8 cellular contexts compared by ENCODE assay signal in the genomic region with DNA sequence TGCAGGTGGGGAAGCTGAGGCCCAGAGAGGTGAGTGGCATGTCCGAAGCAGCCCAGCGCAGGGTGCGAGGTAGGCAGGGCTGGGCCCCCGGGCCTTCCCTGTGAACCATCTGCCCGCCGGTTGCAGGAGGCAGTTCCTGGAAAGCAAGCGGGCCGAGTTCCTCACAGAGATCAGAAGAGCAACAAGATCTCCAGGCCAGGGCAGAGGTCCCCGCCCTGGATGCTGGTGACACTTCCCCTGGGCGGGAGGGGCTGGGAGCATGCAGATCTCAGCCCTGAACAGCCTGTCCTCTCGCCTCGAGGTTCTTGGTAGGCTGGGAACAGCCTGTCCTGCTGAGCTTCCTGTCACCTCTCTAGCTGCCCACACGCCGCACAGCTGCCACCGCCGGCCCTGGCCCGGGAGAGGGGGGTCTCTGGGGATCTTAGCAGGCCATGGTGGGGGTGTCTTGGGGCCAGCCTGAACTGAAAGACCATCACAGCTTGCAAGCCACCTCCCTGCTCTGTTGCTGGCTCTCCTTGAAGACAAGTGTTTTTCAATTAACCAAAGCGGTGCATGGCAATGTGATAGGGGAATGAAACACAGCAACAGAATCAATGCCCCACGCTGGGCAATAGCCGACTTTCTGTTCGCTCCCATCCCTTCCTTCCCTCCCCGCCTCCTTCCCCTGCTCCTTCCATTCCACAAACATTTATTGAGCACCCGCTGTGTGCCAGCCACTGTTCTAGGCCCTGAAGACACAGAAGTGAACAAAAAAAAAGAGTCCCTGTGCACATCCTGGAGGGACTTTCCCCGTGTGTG. TPM values are rescaled to one million over a fixed set of nuclear protein-coding genes. Genes with fewer than 3 reads are reported as not detected.
A peak's percentile ranks its signal among the peaks of the same experiment; 100 is the strongest.
DNase-seq lines count a peak whose midpoint lies in the region; ATAC-seq and TF ChIP-seq lines count a peak whose summit lies in the region.

No MANE protein-coding gene starts in this region.

- no peaks in the 10 kb centered on the region for H3K4me1 ChIP-seq in hepatocyte (ENCODE audit: insufficient read depth)

- no peak overlapping the region for H2AFZ ChIP-seq in hepatocyte

- peak; percentile 36 for ATAC-seq in GM21360 (IDR thresholded peaks at IDR 0.05; ENCODE audit: unreplicated experiment)
- peak; percentile 31 to 55 for ATAC-seq in activated T-cell treated with anti-CD3 and anti-CD28 coated beads, Interleukin-2, amount 50 U/mL, for 72 hours (replicated peaks in 1 of 2)

- peaks cover 2 to 3% of the 10 kb centered on the region in 2 donors for H3K36me3 Mint-ChIP-seq in activated T-cell treated with anti-CD3 and anti-CD28 coated beads, Interleukin-2, amount 50 U/mL, for 72 hours (ENCODE audit: insufficient read depth in 2 of 2)

- H3K4me3 Mint-ChIP-seq in activated T-cell treated with anti-CD3 and anti-CD28 coated beads, Interleukin-2, amount 50 U/mL, for 72 hours: peak overlapping the region; percentile 74 to 81

- H3K27ac Mint-ChIP-seq in activated T-cell treated with anti-CD3 and anti-CD28 coated beads, Interleukin-2, amount 50 U/mL, for 72 hours: peak overlapping the region; percentile 96

- no peaks in the 10 kb centered on the region for H3K27me3 ChIP-seq in hepatocyte

- no peaks in the 10 kb centered on the region for H3K9me2 ChIP-seq in hepatocyte (replicated peaks; ENCODE audit: insufficient read depth)

- H3K9me3 ChIP-seq in hepatocyte (ENCODE audit: low read depth): no peaks in the 10 kb centered on the region

- peaks cover 60% of the 10 kb centered on the region for H3K4me1 Mint-ChIP-seq in activated T-cell treated with anti-CD3 and anti-CD28 coated beads, Interleukin-2, amount 50 U/mL, for 72 hours (ENCODE audit: low read depth)

- no peaks in the 10 kb centered on the region for H3K27me3 Mint-ChIP-seq in activated T-cell treated with anti-CD3 and anti-CD28 coated beads, Interleukin-2, amount 50 U/mL, for 72 hours (ENCODE audit: low read depth)

- TF ChIP-seq CTCF in hepatocyte (IDR thresholded peaks at IDR 0.05; ENCODE audit: poor library complexity): no peak

- no peaks in the 10 kb centered on the region for H3K36me3 ChIP-seq in hepatocyte (replicated peaks; ENCODE audit: insufficient read depth, low read depth)

- no peak overlapping the region for H3K4me2 ChIP-seq in hepatocyte

- no peaks in the 10 kb centered on the region for H3K79me2 ChIP-seq in hepatocyte

- DNase-seq in NOMO-1 (lab: John Stamatoyannopoulos, UW; ENCODE audit: unreplicated experiment in 2 of 2) (peak; percentile 53 to 76), inferior parietal cortex (ENCODE audit: extremely low spot score) (peak; percentile 20), HuH-7.5 (ENCODE audit: low spot score) (no peak), foreskin melanocyte (no peak), hepatocyte (ENCODE audit: low spot score) (no peak)
- peak; percentile 72 to 77 for DNase-seq in activated T-cell treated with anti-CD3 and anti-CD28 coated beads, Interleukin-2, amount 50 U/mL, for 72 hours
- DNase-seq in stimulated activated CD8-positive, alpha-beta memory T cell treated with anti-CD3 and anti-CD28 coated beads, Interleukin-15, amount 100 ng/mL, for 4 hours (ENCODE audit: low read depth in 2 of 2): peak; percentile 19 to 27

- WGBS in hepatocyte (ENCODE audit: low lambda C conversion rate, missing lambda C conversion rate): 68% methylated on average over 23 of the region's 24 CpGs

- H3K27ac ChIP-seq in hepatocyte: no peak overlapping the region

- no peak overlapping the region for H3K4me3 ChIP-seq in hepatocyte

- no peaks in the 10 kb centered on the region for H4K20me1 ChIP-seq in hepatocyte (ENCODE audit: insufficient read depth, poor library complexity, severe bottlenecking)

- H3K9me3 Mint-ChIP-seq in activated T-cell treated with anti-CD3 and anti-CD28 coated beads, Interleukin-2, amount 50 U/mL, for 72 hours: no peaks in the 10 kb centered on the region

RNA-seq across cellular contexts. Expression of a gene that starts 31.7 kb away (rescaled TPM):
- total RNA-seq in activated T-cell treated with anti-CD3 and anti-CD28 coated beads, Interleukin-2, amount 50 U/mL, for 72 hours: 100 to 1,000 TPM in 1 of 2 donors, 10 to 100 TPM in 1; 93.7 to 126 TPM
- total RNA-seq in hepatocyte: 9.0 and 13.1 TPM in 2 replicates
- polyA plus RNA-seq in hepatocyte: 18.6 and 33.5 TPM in 2 replicates

RNA-seq across cellular contexts. Expression of a gene that starts 44.8 kb away (rescaled TPM):
- not detected for total RNA-seq in activated T-cell treated with anti-CD3 and anti-CD28 coated beads, Interleukin-2, amount 50 U/mL, for 72 hours
- total RNA-seq in hepatocyte: not detected in 2 replicates
- not detected in 2 replicates for polyA plus RNA-seq in hepatocyte

RNA-seq across cellular contexts. Expression of a gene that starts 49.1 kb away (rescaled TPM):
- total RNA-seq in activated T-cell treated with anti-CD3 and anti-CD28 coated beads, Interleukin-2, amount 50 U/mL, for 72 hours: not detected
- total RNA-seq in hepatocyte: not detected in 2 replicates
- not detected in 2 replicates for polyA plus RNA-seq in hepatocyte

RNA-seq across cellular contexts. Expression of a gene that starts 52.0 kb away (rescaled TPM):
- not detected for total RNA-seq in activated T-cell treated with anti-CD3 and anti-CD28 coated beads, Interleukin-2, amount 50 U/mL, for 72 hours
- not detected in 2 replicates for total RNA-seq in hepatocyte
- polyA plus RNA-seq in hepatocyte: not detected in 2 replicates

RNA-seq across cellular contexts. Expression of a gene that starts 56.8 kb away (rescaled TPM):
- total RNA-seq in activated T-cell treated with anti-CD3 and anti-CD28 coated beads, Interleukin-2, amount 50 U/mL, for 72 hours: not detected
- total RNA-seq in hepatocyte: not detected in 2 replicates
- polyA plus RNA-seq in hepatocyte: not detected in 2 replicates

Comparison
In these comparisons a context has a peak if more than half of its experiments do, and no peak if none do; other contexts are left out.
1. DNase-seq: peak in NOMO-1 (2 of 2), activated T-cell treated with anti-CD3 and anti-CD28 coated beads, Interleukin-2, amount 50 U/mL, for 72 hours (2 of 2), inferior parietal cortex (single experiment) and stimulated activated CD8-positive, alpha-beta memory T cell treated with anti-CD3 and anti-CD28 coated beads, Interleukin-15, amount 100 ng/mL, for 4 hours (2 of 2); none in HuH-7.5 (single experiment), foreskin melanocyte (single experiment) and hepatocyte (single experiment).